In the genomic region with DNA sequence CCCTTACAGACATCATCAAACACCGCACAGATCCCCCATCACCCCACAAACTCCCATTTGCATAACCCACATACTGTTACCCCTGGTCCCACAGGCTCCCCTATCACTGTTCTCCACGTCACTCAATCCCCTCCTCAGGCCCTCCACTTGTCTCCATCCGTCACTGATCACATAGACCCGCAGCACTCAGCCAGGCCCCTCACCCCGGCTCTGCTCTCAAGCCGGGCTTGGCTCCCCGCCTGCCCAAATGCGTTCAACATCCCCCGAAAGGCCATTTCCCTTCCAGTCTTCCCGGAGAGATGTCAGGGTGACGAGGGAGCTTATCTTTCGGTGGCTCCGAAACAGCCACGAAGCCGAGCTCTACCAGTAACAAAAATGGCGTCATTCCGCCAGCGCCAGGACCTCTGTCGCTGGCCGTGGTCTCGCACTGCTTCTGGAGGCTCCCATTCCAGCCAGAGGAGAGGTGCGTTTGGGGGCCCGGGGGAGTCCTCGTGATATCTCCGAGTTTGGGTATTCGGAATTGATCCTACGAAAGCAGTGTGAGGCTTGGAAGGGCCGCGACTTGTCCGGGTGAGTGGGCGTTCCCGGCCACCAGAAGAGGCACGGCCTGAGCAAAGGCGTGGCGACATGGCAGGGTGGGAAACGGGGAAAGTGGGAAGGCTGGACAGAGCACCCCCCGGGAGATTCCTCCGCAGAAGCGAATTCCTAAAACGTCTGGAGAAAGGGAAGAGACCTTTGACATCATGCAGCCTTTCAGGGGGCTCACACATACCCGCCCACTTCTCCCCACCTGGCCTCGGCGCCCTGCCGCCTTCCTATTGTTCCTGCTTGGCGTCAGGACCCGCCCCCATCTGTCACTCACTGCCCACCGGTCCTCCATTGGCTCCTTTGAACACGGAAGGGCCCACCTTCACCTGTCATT, we compare ENCODE assay signal across 8 cellular contexts. TPM values are rescaled to one million over a fixed set of nuclear protein-coding genes. Genes with fewer than 3 reads are reported as not detected.
A peak's percentile ranks its signal among the peaks of the same experiment; 100 is the strongest.
DNase-seq lines count a peak whose midpoint lies in the region; ATAC-seq and TF ChIP-seq lines count a peak whose summit lies in the region.

A gene (minus strand): TSS at position 577 of the 922 bp plus-strand sequence. CDS start 4,754 bp downstream, outside the sequence.

- WGBS in SK-N-SH (ENCODE audit: low lambda C conversion rate), result 10% methylated on average over 17 of the region's 48 CpGs
- 3 to 32% methylated on average over 9 to 45 of the region's 48 CpGs for WGBS in upper lobe of left lung, 2 donors

- H3K27me3 Mint-ChIP-seq in CD4-positive, alpha-beta memory T cell, result no peaks in the 10 kb centered on the region

- H3K4me3 Mint-ChIP-seq in CD4-positive, alpha-beta memory T cell, result peak within 1 kb of the TSS; percentile 87 to 94 (median 90)

- peaks cover 4% of the 10 kb centered on the region for H3K4me1 ChIP-seq in CD4-positive, alpha-beta memory T cell (ENCODE audit: insufficient read depth, low read length)
- H3K4me1 ChIP-seq in SK-N-SH (ENCODE audit: control insufficient read depth in 1 of 2, insufficient read depth in 2 of 2, low read depth in 1 of 2, low read length in 1 of 2), result no peaks in the 10 kb centered on the region; a peak in 1 of 4 replicates
- H3K4me1 ChIP-seq in left ventricle myocardium inferior, result no peaks in the 10 kb centered on the region
- peaks cover 0 to 5% (median 0%) of the 10 kb centered on the region in 4 donors for H3K4me1 ChIP-seq in upper lobe of left lung

- peaks cover 4 to 16% (median 7%) of the 10 kb centered on the region in 4 donors for H3K4me1 Mint-ChIP-seq in CD4-positive, alpha-beta memory T cell

- H3K9ac ChIP-seq in SK-N-SH, result peak within 1 kb of the TSS; percentile 70

- no peaks in the 10 kb centered on the region for H3F3A ChIP-seq in SK-N-SH (replicated peaks; ENCODE audit: insufficient read depth)

- ATAC-seq in GM21360 (IDR thresholded peaks at IDR 0.05; ENCODE audit: unreplicated experiment) (peak; percentile 70), upper lobe of left lung (ENCODE audit: low FRiP score in 2 of 2) (peak; percentile 90 to 94)

- POLR2A ChIA-PET in CD4-positive, alpha-beta memory T cell (lab: Charles Lee; ENCODE audit: partially characterized antibody), result interaction anchor here (0.9 to 1.0 kb wide), 2 partner anchors 12 to 503 kb away, joined by 3 to 5 read pairs; a partner anchor contains a TSS
- POLR2A ChIA-PET in SK-N-SH (lab: Yijun Ruan, JAX), result interaction anchor here (0.6 kb wide), 1 partner anchor 527 kb away, joined by 7 read pairs; no protein-coding TSS in a partner anchor

- peaks cover 0 to under 1% (median 0%) of the 10 kb centered on the region in 8 donors for H3K9me3 Mint-ChIP-seq in CD4-positive, alpha-beta memory T cell

- H2AFZ ChIP-seq in SK-N-SH (ENCODE audit: low read depth), result peak within 1 kb of the TSS; percentile 86

- H3K36me3 ChIP-seq in CD4-positive, alpha-beta memory T cell (ENCODE audit: insufficient read depth, low read length), result no peaks in the 10 kb centered on the region
- H3K36me3 ChIP-seq in SK-N-SH (replicated peaks in 1 of 2; ENCODE audit: control insufficient read depth in 1 of 2, insufficient read depth in 2 of 2, low read length in 1 of 2) (no peaks in the 10 kb centered on the region), left ventricle myocardium inferior (no peaks in the 10 kb centered on the region), upper lobe of left lung (no peaks in the 10 kb centered on the region)

- TF ChIP-seq POLR2A in upper lobe of left lung (IDR thresholded peaks at IDR 0.05), result peak in 2 of 4 donors; percentile 34 to 65

- no peaks in the 10 kb centered on the region for H3K79me2 ChIP-seq in SK-N-SH (ENCODE audit: insufficient read depth)

- peak within 1 kb of the TSS; percentile 70 for H3K4me2 ChIP-seq in SK-N-SH

- H3K9me3 ChIP-seq in CD4-positive, alpha-beta memory T cell (ENCODE audit: control insufficient read depth in 1 of 2, low read length in 2 of 2), result no peaks in the 10 kb centered on the region
- H3K9me3 ChIP-seq in SK-N-SH, result no peaks in the 10 kb centered on the region
- no peaks in the 10 kb centered on the region for H3K9me3 ChIP-seq in left ventricle myocardium inferior (replicated peaks)
- no peaks in the 10 kb centered on the region for H3K9me3 ChIP-seq in upper lobe of left lung

- CTCF ChIA-PET in CD4-positive, alpha-beta memory T cell (lab: Charles Lee; ENCODE audit: partially characterized antibody), result no interaction called here
- CTCF ChIA-PET in SK-N-SH (lab: Yijun Ruan, JAX), result no interaction called here

- intact Hi-C loops in CD4-positive, alpha-beta memory T cell (cut with micrococcal nuclease), result loop anchor here (5.0 kb wide), 1 partner anchor 451 kb away; a partner anchor contains a TSS
- intact Hi-C loops in left ventricle myocardium inferior (cut with micrococcal nuclease) (no loop called here), posterior cingulate gyrus (cut with DNase I) (no loop called here)

- TF ChIP-seq CTCF in SK-N-SH (IDR thresholded peaks at IDR 0.05) (no peak), left ventricle myocardium inferior (IDR thresholded peaks at IDR 0.05; ENCODE audit: borderline replicate concordance) (no peak), upper lobe of left lung (IDR thresholded peaks at IDR 0.05) (no peak)

- H3K9me2 ChIP-seq in SK-N-SH, result no peaks in the 10 kb centered on the region

- H3K27ac Mint-ChIP-seq in CD4-positive, alpha-beta memory T cell, result peak within 1 kb of the TSS; percentile 78 to 95 (median 91)

- H3K27ac ChIP-seq in CD4-positive, alpha-beta memory T cell (ENCODE audit: low read depth, low read length), result peak within 1 kb of the TSS; percentile 58
- peak within 1 kb of the TSS in 1 of 2 experiments; percentile 67; a peak in 2 of 4 replicates for H3K27ac ChIP-seq in SK-N-SH (ENCODE audit: low read depth in 2 of 2, low read length in 1 of 2)
- H3K27ac ChIP-seq in left ventricle myocardium inferior (replicated peaks), result peak within 1 kb of the TSS; percentile 89
- peak within 1 kb of the TSS; percentile 70 to 90 (median 83) for H3K27ac ChIP-seq in upper lobe of left lung

- no peaks in the 10 kb centered on the region for H3K27me3 ChIP-seq in CD4-positive, alpha-beta memory T cell (ENCODE audit: insufficient read depth, low read length)
- H3K27me3 ChIP-seq in SK-N-SH (ENCODE audit: insufficient read depth) (no peaks in the 10 kb centered on the region; the same call in 1 of the 2 replicates), left ventricle myocardium inferior (ENCODE audit: low read depth) (no peaks in the 10 kb centered on the region), upper lobe of left lung (no peaks in the 10 kb centered on the region)

- TF ChIP-seq RAD21 in Ishikawa (IDR thresholded peaks at IDR 0.05; ENCODE audit: low read depth) (no peak), SK-N-SH (IDR thresholded peaks at IDR 0.05; ENCODE audit: low read length) (no peak)

- TF ChIP-seq EP300 in Ishikawa (IDR thresholded peaks at IDR 0.05; ENCODE audit: borderline replicate concordance), result no peak
- no peak for TF ChIP-seq EP300 in SK-N-SH (IDR thresholded peaks at IDR 0.05; ENCODE audit: borderline replicate concordance in 1 of 2, low read depth in 1 of 2, low read length in 1 of 2)
- TF ChIP-seq EP300 in upper lobe of left lung (IDR thresholded peaks at IDR 0.05), result no peak

- DNase-seq in CD4-positive, alpha-beta memory T cell, result peak; percentile 45 to 59 (median 53)
- DNase-seq in SK-N-SH, result peak; percentile 75
- peak; percentile 55 for DNase-seq in amniotic epithelial cell (ENCODE audit: low read depth)
- peak; percentile 75 for DNase-seq in left ventricle myocardium inferior
- peak; percentile 35 to 94 (median 63) for DNase-seq in posterior cingulate gyrus
- DNase-seq in upper lobe of left lung, result peak; percentile 68 to 87

- peaks cover 0 to 6% of the 10 kb centered on the region in 2 donors for H3K36me3 Mint-ChIP-seq in CD4-positive, alpha-beta memory T cell

- H3K4me3 ChIP-seq in CD4-positive, alpha-beta memory T cell (ENCODE audit: low read length in 2 of 2), result peak within 1 kb of the TSS; percentile 66 to 79
- H3K4me3 ChIP-seq in SK-N-SH (ENCODE audit: low read depth in 2 of 2, low read length in 1 of 2), result peak within 1 kb of the TSS; percentile 55 to 68
- peak within 1 kb of the TSS; percentile 75 for H3K4me3 ChIP-seq in left ventricle myocardium inferior
- peak within 1 kb of the TSS; percentile 4 to 79 (median 60) for H3K4me3 ChIP-seq in upper lobe of left lung

- H4K20me1 ChIP-seq in SK-N-SH (ENCODE audit: insufficient read depth), result no peaks in the 10 kb centered on the region

TF ChIP-seq in Ishikawa, 13 proteins besides CTCF, POLR2A, EP300 and RAD21:
- TF ChIP-seq TEAD4 (IDR thresholded peaks at IDR 0.05), result no peak
- TF ChIP-seq YY1 (IDR thresholded peaks at IDR 0.05; ENCODE audit: low read depth), result peak; percentile 89
- TF ChIP-seq, protein P1, sequence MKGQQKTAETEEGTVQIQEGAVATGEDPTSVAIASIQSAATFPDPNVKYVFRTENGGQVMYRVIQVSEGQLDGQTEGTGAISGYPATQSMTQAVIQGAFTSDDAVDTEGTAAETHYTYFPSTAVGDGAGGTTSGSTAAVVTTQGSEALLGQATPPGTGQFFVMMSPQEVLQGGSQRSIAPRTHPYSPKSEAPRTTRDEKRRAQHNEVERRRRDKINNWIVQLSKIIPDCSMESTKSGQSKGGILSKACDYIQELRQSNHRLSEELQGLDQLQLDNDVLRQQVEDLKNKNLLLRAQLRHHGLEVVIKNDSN (IDR thresholded peaks at IDR 0.05), result 0 out of 2 replicates have a peak, but pooled peaks have one; percentile 6
- TF ChIP-seq TAF1 (IDR thresholded peaks at IDR 0.05; ENCODE audit: low read depth), result 0 out of 2 replicates have a peak, but pooled peaks have one; percentile 37

TF ChIP-seq in SK-N-SH, 30 proteins besides CTCF, POLR2A, EP300 and RAD21 (continues in another document):
- peak; percentile 91 for TF ChIP-seq YY1 (IDR thresholded peaks at IDR 0.05; ENCODE audit: low read depth)
- no peak for TF ChIP-seq SIN3A (IDR thresholded peaks at IDR 0.05; ENCODE audit: borderline replicate concordance, low read depth, low read length)
- no peak for TF ChIP-seq SMC3 (IDR thresholded peaks at IDR 0.05; ENCODE audit: low read depth, low read length)
- TF ChIP-seq MEF2A (IDR thresholded peaks at IDR 0.05; ENCODE audit: borderline replicate concordance, low read depth), result no peak

RNA-seq across cellular contexts. Expression of the gene that starts here (rescaled TPM):
- 1 to 10 TPM; 4.9 to 6.1 TPM for total RNA-seq in CD4-positive, alpha-beta memory T cell
- 1 to 10 TPM; 1.0 to 1.3 TPM for polyA plus RNA-seq in CD4-positive, alpha-beta memory T cell
- 0.61 and 1.2 TPM in 2 replicates for polyA plus RNA-seq in SK-N-SH (2012; rRNA removed)
- polyA plus RNA-seq in SK-N-SH (2012; cell fraction: cytosol; rRNA removed), result 0.88 and 0.93 TPM in 2 replicates
- polyA plus RNA-seq in SK-N-SH (2012; cell fraction: nucleus; rRNA removed), result 1.9 and 2.8 TPM in 2 replicates
- total RNA-seq in left ventricle myocardium inferior, result 3.2 TPM
- 10 to 100 TPM in 1 of 6 donors, 1 to 10 TPM in 5; 1.1 to 25.1 (median 3.7) TPM for total RNA-seq in upper lobe of left lung
